1 cellular context compared by ENCODE assay signal in genomic region chr20:47318027-47318595, GRCh38.
A peak's percentile ranks its signal among the peaks of the same experiment; 100 is the strongest.
TF ChIP-seq lines count a peak whose summit lies in the region.

No MANE protein-coding gene starts in this region.

TF ChIP-seq in HEK293, 187 proteins besides CTCF, POLR2A, EP300 and RAD21 (continued from another document):
- TF ChIP-seq ZNF398 (tag by site-specific recombination; IDR thresholded peaks at IDR 0.05) = no peak
- TF ChIP-seq ZNF239 (tag by site-specific recombination; IDR thresholded peaks at IDR 0.05) = no peak
- peak; percentile 9; the same call in 1 of the 2 replicates for TF ChIP-seq WT1 (tag by site-specific recombination; IDR thresholded peaks at IDR 0.05)
- no peak for TF ChIP-seq ZNF140 (tag by site-specific recombination; IDR thresholded peaks at IDR 0.05)
- TF ChIP-seq REPIN1 (tag by site-specific recombination; IDR thresholded peaks at IDR 0.05; ENCODE audit: low read depth) = no peak
- no peak for TF ChIP-seq TCF7L2 (IDR thresholded peaks at IDR 0.05; ENCODE audit: borderline replicate concordance, low read depth, low read length)
- no peak for TF ChIP-seq ZNF391 (tag by site-specific recombination; IDR thresholded peaks at IDR 0.05; ENCODE audit: borderline replicate concordance, low read depth)
- 0 out of 2 replicates have a peak, but pooled peaks have one; percentile 16 for TF ChIP-seq ZNF629 (tag by site-specific recombination; IDR thresholded peaks at IDR 0.05)
- no peak for TF ChIP-seq HOXC10 (CRISPR knock-in tag; IDR thresholded peaks at IDR 0.05)
- TF ChIP-seq, protein P1, sequence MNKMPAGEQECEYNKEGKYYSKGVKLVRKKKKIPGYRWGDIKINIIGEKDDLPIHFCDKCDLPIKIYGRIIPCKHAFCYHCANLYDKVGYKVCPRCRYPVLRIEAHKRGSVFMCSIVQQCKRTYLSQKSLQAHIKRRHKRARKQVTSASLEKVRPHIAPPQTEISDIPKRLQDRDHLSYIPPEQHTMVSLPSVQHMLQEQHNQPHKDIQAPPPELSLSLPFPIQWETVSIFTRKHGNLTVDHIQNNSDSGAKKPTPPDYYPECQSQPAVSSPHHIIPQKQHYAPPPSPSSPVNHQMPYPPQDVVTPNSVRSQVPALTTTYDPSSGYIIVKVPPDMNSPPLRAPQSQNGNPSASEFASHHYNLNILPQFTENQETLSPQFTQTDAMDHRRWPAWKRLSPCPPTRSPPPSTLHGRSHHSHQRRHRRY (tag by site-specific recombination; IDR thresholded peaks at IDR 0.05) = no peak
- TF ChIP-seq ZNF473 (tag by site-specific recombination; IDR thresholded peaks at IDR 0.05) = no peak
- no peak for TF ChIP-seq ZNF514 (tag by site-specific recombination; IDR thresholded peaks at IDR 0.05)
- 0 out of 2 replicates have a peak, but pooled peaks have one; percentile 6 for TF ChIP-seq HOXD13 (CRISPR knock-in tag; IDR thresholded peaks at IDR 0.05; ENCODE audit: borderline replicate concordance)
- no peak for TF ChIP-seq MZF1 (tag by site-specific recombination; IDR thresholded peaks at IDR 0.05; ENCODE audit: borderline replicate concordance)
- no peak for TF ChIP-seq ZXDB (tag by site-specific recombination; IDR thresholded peaks at IDR 0.05)
- no peak for TF ChIP-seq ZBTB20 (tag by site-specific recombination; IDR thresholded peaks at IDR 0.05)
- no peak for TF ChIP-seq ZSCAN30 (tag by site-specific recombination; IDR thresholded peaks at IDR 0.05)
- TF ChIP-seq ZBTB1 (tag by site-specific recombination; IDR thresholded peaks at IDR 0.05) = no peak
- 0 out of 2 replicates have a peak, but pooled peaks have one; percentile 9 for TF ChIP-seq KLF8 (tag by site-specific recombination; IDR thresholded peaks at IDR 0.05)
- TF ChIP-seq BCL6B (tag by site-specific recombination; IDR thresholded peaks at IDR 0.05) = no peak
- TF ChIP-seq ZNF501 (tag by site-specific recombination; IDR thresholded peaks at IDR 0.05) = no peak
- no peak for TF ChIP-seq ZBTB6 (tag by site-specific recombination; IDR thresholded peaks at IDR 0.05)
- TF ChIP-seq ZNF596 (tag by site-specific recombination; IDR thresholded peaks at IDR 0.05) = no peak
- TF ChIP-seq ZNF350 (tag by site-specific recombination; IDR thresholded peaks at IDR 0.05) = no peak
- no peak for TF ChIP-seq ZNF148 (tag by site-specific recombination; IDR thresholded peaks at IDR 0.05; ENCODE audit: borderline replicate concordance)
- TF ChIP-seq, protein P2, sequence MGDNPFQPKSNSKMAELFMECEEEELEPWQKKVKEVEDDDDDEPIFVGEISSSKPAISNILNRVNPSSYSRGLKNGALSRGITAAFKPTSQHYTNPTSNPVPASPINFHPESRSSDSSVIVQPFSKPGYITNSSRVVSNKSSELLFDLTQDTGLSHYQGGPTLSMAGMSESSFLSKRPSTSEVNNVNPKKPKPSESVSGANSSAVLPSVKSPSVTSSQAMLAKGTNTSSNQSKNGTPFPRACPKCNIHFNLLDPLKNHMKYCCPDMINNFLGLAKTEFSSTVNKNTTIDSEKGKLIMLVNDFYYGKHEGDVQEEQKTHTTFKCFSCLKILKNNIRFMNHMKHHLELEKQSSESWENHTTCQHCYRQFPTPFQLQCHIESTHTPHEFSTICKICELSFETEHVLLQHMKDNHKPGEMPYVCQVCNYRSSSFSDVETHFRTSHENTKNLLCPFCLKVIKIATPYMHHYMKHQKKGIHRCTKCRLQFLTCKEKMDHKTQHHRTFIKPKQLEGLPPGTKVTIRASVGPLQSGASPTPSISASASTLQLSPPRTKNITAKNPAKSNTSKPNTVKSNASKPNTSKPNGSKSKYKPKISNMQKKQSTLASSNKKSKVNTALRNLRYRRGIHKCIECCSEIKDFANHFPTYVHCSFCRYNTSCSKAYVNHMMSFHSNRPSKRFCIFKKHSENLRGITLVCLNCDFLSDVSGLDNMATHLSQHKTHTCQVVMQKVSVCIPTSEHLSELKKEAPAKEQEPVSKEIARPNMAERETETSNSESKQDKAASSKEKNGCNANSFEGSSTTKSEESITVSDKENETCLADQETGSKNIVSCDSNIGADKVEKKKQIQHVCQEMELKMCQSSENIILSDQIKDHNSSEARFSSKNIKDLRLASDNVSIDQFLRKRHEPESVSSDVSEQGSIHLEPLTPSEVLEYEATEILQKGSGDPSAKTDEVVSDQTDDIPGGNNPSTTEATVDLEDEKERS (tag by site-specific recombination; IDR thresholded peaks at IDR 0.05) = no peak
